28 cellular contexts compared by ENCODE assay signal in genomic region chr5:79395296-79395695, GRCh38.
"Had no signal": no experiment of that assay in that cellular context is flagged by ENCODE, and none has a peak within 500 bp of the region (broad histone marks: within the 10 kb centered on the region; RNA-seq: fewer than 3 reads in every experiment).

No MANE protein-coding gene starts in this region.

- H3K27ac ChIP-seq: stomach, suprapubic skin, testis, thoracic aorta, thyroid gland, tibial artery, tibial nerve, transverse colon, upper lobe of left lung, upper lobe of right lung, uterus, vagina had no signal

- ATAC-seq: stimulated activated effector memory CD8-positive, alpha-beta T cell treated with anti-CD3 and anti-CD28 coated beads, Interleukin-12 subunit alpha, Interleukin-12 subunit beta, amount 100 ng/mL, for 72 hours; stimulated activated memory B cell treated with anti-CD40 and anti-IgM and Interleukin-4, amounts not matched to agents 10 μg/mL and 1 μg/mL and 100 μg/mL, for 72 hours; stimulated activated naive B cell treated with anti-CD40 and anti-IgM and Interleukin-4, amounts not matched to agents 10 μg/mL and 1 μg/mL and 100 μg/mL, for 72 hours; stimulated activated naive CD8-positive, alpha-beta T cell treated with anti-CD3 and anti-CD28 coated beads, Interleukin-15, amount 100 ng/mL, for 72 hours; stimulated activated naive CD8-positive, alpha-beta T cell treated with anti-CD3 and anti-CD28 coated beads, Interleukin-15, Interleukin-2, amounts not matched to agents 100 U/mL and 50 U/mL, for 24 hours; upper lobe of right lung had no signal

- H3K4me1 ChIP-seq: stomach, suprapubic skin, testis, tibial artery, tibial nerve, transverse colon, upper lobe of left lung, upper lobe of right lung, uterus, vagina had no signal

- H3K27me3 Mint-ChIP-seq: stimulated activated memory B cell treated with anti-CD40 and anti-IgM and Interleukin-4, amounts not matched to agents 10 μg/mL and 1 μg/mL and 100 μg/mL, for 72 hours; stimulated activated naive B cell treated with anti-CD40 and anti-IgM and Interleukin-4, amounts not matched to agents 10 μg/mL and 1 μg/mL and 100 μg/mL, for 72 hours; stimulated activated naive CD8-positive, alpha-beta T cell treated with anti-CD3 and anti-CD28 coated beads, Interleukin-15, amount 100 ng/mL, for 72 hours; stimulated activated naive CD8-positive, alpha-beta T cell treated with anti-CD3 and anti-CD28 coated beads, Interleukin-15, Interleukin-2, amounts not matched to agents 100 ng/mL and 50 ng/mL, for 24 hours; type B pancreatic cell had no signal

- H3K4me3 Mint-ChIP-seq: stimulated activated effector memory CD8-positive, alpha-beta T cell treated with anti-CD3 and anti-CD28 coated beads, Interleukin-12 subunit alpha, Interleukin-12 subunit beta, amount 100 ng/mL, for 72 hours; stimulated activated memory B cell treated with anti-CD40 and anti-IgM and Interleukin-4, amounts not matched to agents 10 μg/mL and 1 μg/mL and 100 μg/mL, for 72 hours; stimulated activated naive B cell treated with anti-CD40 and anti-IgM and Interleukin-4, amounts not matched to agents 10 μg/mL and 1 μg/mL and 100 μg/mL, for 72 hours; stimulated activated naive CD8-positive, alpha-beta T cell treated with anti-CD3 and anti-CD28 coated beads, Interleukin-15, amount 100 ng/mL, for 72 hours; stimulated activated naive CD8-positive, alpha-beta T cell treated with anti-CD3 and anti-CD28 coated beads, Interleukin-15, Interleukin-2, amounts not matched to agents 100 ng/mL and 50 ng/mL, for 24 hours; type B pancreatic cell had no signal

- H3K27me3 ChIP-seq: stomach, suprapubic skin, testis, thyroid gland, tibial artery, tibial nerve, transverse colon, upper lobe of left lung, upper lobe of right lung, uterus, vagina had no signal

- H3K36me3 ChIP-seq: suprapubic skin, thoracic aorta, tibial artery, transverse colon, upper lobe of left lung, upper lobe of right lung, vagina had no signal

- H3K9me3 Mint-ChIP-seq: stimulated activated effector memory CD8-positive, alpha-beta T cell treated with anti-CD3 and anti-CD28 coated beads, Interleukin-12 subunit alpha, Interleukin-12 subunit beta, amount 100 ng/mL, for 72 hours; stimulated activated memory B cell treated with anti-CD40 and anti-IgM and Interleukin-4, amounts not matched to agents 10 μg/mL and 1 μg/mL and 100 μg/mL, for 72 hours; stimulated activated naive B cell treated with anti-CD40 and anti-IgM and Interleukin-4, amounts not matched to agents 10 μg/mL and 1 μg/mL and 100 μg/mL, for 72 hours; stimulated activated naive CD8-positive, alpha-beta T cell treated with anti-CD3 and anti-CD28 coated beads, Interleukin-15, amount 100 ng/mL, for 72 hours; stimulated activated naive CD8-positive, alpha-beta T cell treated with anti-CD3 and anti-CD28 coated beads, Interleukin-15, Interleukin-2, amounts not matched to agents 100 ng/mL and 50 ng/mL, for 24 hours; type B pancreatic cell had no signal

- H3K4me1 Mint-ChIP-seq: stimulated activated effector memory CD8-positive, alpha-beta T cell treated with anti-CD3 and anti-CD28 coated beads, Interleukin-12 subunit alpha, Interleukin-12 subunit beta, amount 100 ng/mL, for 72 hours; stimulated activated memory B cell treated with anti-CD40 and anti-IgM and Interleukin-4, amounts not matched to agents 10 μg/mL and 1 μg/mL and 100 μg/mL, for 72 hours; stimulated activated naive B cell treated with anti-CD40 and anti-IgM and Interleukin-4, amounts not matched to agents 10 μg/mL and 1 μg/mL and 100 μg/mL, for 72 hours; stimulated activated naive CD8-positive, alpha-beta T cell treated with anti-CD3 and anti-CD28 coated beads, Interleukin-15, amount 100 ng/mL, for 72 hours had no signal

- H3K9me3 ChIP-seq: stomach, suprapubic skin, testis, thoracic aorta, thyroid gland, tibial artery, tibial nerve, transverse colon, upper lobe of left lung, upper lobe of right lung, uterus, vagina had no signal

- DNase-seq: stimulated activated CD4-positive, alpha-beta T cell treated with anti-CD3 and anti-CD28 coated beads, Interleukin-2, amount 100 ng/mL, for 48 hours; stimulated activated CD4-positive, alpha-beta T cell treated with anti-CD3 and anti-CD28 coated beads, Interleukin-4, amount 100 ng/mL, for 1 hour; stimulated activated CD4-positive, alpha-beta T cell treated with anti-CD3 and anti-CD28 coated beads, Interleukin-4, amount 100 ng/mL, for 24 hours; stimulated activated CD4-positive, alpha-beta T cell treated with anti-CD3 and anti-CD28 coated beads, Interleukin-4, amount 100 ng/mL, for 4 hours; stimulated activated CD8-positive, alpha-beta memory T cell treated with anti-CD3 and anti-CD28 coated beads, Interleukin-4, amount 100 ng/mL, for 48 hours; stimulated activated naive B cell treated with anti-CD40 and anti-IgM and Interleukin-4, amounts not matched to agents 10 μg/mL and 1 μg/mL and 100 μg/mL, for 72 hours; stimulated activated naive CD4-positive, alpha-beta T cell; stimulated activated naive CD4-positive, alpha-beta T cell treated with Interleukin-2 at 50 U/mL for 16 hours; stimulated activated naive CD8-positive, alpha-beta T cell treated with anti-CD3 and anti-CD28 coated beads, Interleukin-15, amount 100 ng/mL, for 72 hours; stimulated activated naive CD8-positive, alpha-beta T cell treated with anti-CD3 and anti-CD28 coated beads, Interleukin-15, Interleukin-2, amounts not matched to agents 100 U/mL and 50 U/mL, for 24 hours; stomach; substantia nigra; testis; thyroid gland; tibial artery; transverse colon; trophoblast cell; upper lobe of left lung; upper lobe of right lung; uterus had no signal

- H3K27ac Mint-ChIP-seq: stimulated activated effector memory CD8-positive, alpha-beta T cell treated with anti-CD3 and anti-CD28 coated beads, Interleukin-12 subunit alpha, Interleukin-12 subunit beta, amount 100 ng/mL, for 72 hours; stimulated activated memory B cell treated with anti-CD40 and anti-IgM and Interleukin-4, amounts not matched to agents 10 μg/mL and 1 μg/mL and 100 μg/mL, for 72 hours; stimulated activated naive B cell treated with anti-CD40 and anti-IgM and Interleukin-4, amounts not matched to agents 10 μg/mL and 1 μg/mL and 100 μg/mL, for 72 hours; stimulated activated naive CD8-positive, alpha-beta T cell treated with anti-CD3 and anti-CD28 coated beads, Interleukin-15, amount 100 ng/mL, for 72 hours; stimulated activated naive CD8-positive, alpha-beta T cell treated with anti-CD3 and anti-CD28 coated beads, Interleukin-15, Interleukin-2, amounts not matched to agents 100 ng/mL and 50 ng/mL, for 24 hours; type B pancreatic cell had no signal

- H3K4me3 ChIP-seq: stomach, suprapubic skin, testis, thoracic aorta, thyroid gland, tibial artery, tibial nerve, transverse colon, upper lobe of left lung, upper lobe of right lung, uterus, vagina had no signal
